Comparison of ENCODE assay signal across 1 cellular context in the genomic region with DNA sequence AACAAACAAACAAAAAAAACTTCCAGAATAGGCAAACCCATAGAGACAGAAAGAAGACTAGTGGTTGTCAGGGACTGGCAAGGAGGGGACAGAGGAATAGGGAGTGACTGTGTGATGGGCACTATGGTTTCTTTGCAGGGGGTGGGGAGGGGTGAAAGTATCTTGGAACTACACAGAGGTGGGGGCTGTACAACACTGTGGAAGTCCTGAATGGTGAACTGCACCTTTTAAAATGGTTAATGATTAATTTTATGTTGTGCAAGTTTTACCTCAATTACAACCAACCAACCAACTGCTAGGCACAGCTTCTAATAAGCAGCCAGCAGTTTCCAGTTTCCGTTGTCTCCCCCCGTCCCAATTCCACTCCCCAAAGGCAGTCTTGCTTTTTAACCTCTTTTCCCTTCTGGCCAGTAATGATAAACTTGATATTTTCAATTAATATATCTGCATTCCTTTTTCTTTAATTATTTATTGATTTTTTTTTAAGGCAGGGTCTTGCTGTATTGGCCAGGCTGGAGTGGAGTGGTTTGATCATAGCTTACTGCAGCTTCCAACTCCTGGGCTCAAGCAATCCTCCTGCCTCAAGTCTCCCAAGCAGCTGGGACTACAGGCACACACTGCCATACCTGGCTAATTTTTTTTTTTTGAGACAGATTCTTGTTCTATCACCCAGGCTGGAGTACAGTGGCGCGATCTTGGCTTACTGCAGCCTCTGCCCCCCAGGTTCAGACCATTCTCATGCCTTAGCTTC.
A peak's percentile ranks its signal among the peaks of the same experiment; 100 is the strongest.
TF ChIP-seq lines count a peak whose summit lies in the region.

No MANE protein-coding gene starts in this region.

TF ChIP-seq in HepG2, 621 proteins besides CTCF, POLR2A, EP300 and RAD21 (continued from another document and continues in another):
- TF ChIP-seq, protein P1, sequence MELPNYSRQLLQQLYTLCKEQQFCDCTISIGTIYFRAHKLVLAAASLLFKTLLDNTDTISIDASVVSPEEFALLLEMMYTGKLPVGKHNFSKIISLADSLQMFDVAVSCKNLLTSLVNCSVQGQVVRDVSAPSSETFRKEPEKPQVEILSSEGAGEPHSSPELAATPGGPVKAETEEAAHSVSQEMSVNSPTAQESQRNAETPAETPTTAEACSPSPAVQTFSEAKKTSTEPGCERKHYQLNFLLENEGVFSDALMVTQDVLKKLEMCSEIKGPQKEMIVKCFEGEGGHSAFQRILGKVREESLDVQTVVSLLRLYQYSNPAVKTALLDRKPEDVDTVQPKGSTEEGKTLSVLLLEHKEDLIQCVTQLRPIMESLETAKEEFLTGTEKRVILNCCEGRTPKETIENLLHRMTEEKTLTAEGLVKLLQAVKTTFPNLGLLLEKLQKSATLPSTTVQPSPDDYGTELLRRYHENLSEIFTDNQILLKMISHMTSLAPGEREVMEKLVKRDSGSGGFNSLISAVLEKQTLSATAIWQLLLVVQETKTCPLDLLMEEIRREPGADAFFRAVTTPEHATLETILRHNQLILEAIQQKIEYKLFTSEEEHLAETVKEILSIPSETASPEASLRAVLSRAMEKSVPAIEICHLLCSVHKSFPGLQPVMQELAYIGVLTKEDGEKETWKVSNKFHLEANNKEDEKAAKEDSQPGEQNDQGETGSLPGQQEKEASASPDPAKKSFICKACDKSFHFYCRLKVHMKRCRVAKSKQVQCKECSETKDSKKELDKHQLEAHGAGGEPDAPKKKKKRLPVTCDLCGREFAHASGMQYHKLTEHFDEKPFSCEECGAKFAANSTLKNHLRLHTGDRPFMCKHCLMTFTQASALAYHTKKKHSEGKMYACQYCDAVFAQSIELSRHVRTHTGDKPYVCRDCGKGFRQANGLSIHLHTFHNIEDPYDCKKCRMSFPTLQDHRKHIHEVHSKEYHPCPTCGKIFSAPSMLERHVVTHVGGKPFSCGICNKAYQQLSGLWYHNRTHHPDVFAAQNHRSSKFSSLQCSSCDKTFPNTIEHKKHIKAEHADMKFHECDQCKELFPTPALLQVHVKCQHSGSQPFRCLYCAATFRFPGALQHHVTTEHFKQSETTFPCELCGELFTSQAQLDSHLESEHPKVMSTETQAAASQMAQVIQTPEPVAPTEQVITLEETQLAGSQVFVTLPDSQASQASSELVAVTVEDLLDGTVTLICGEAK (IDR thresholded peaks at IDR 0.05) = no peak
- TF ChIP-seq, protein P1 (CRISPR knock-in tag; IDR thresholded peaks at IDR 0.05) = no peak
- no peak for TF ChIP-seq ZNF143 (CRISPR knock-in tag; IDR thresholded peaks at IDR 0.05)
- TF ChIP-seq ISX (CRISPR knock-in tag; conservative IDR thresholded peaks at IDR 0.05) = no peak
- no peak for TF ChIP-seq AGO2 (optimal IDR thresholded peaks at IDR 0.05; ENCODE audit: low read depth, low read length)
- no peak for TF ChIP-seq ZNF496 (CRISPR knock-in tag; IDR thresholded peaks at IDR 0.05; ENCODE audit: insufficient replicate concordance)
- TF ChIP-seq FOXA3 (CRISPR knock-in tag; IDR thresholded peaks at IDR 0.05) = peak; percentile 21; the same call in 1 of the 2 replicates
- no peak for TF ChIP-seq XRCC5 (optimal IDR thresholded peaks at IDR 0.05; ENCODE audit: low read length)
- TF ChIP-seq, protein P2, sequence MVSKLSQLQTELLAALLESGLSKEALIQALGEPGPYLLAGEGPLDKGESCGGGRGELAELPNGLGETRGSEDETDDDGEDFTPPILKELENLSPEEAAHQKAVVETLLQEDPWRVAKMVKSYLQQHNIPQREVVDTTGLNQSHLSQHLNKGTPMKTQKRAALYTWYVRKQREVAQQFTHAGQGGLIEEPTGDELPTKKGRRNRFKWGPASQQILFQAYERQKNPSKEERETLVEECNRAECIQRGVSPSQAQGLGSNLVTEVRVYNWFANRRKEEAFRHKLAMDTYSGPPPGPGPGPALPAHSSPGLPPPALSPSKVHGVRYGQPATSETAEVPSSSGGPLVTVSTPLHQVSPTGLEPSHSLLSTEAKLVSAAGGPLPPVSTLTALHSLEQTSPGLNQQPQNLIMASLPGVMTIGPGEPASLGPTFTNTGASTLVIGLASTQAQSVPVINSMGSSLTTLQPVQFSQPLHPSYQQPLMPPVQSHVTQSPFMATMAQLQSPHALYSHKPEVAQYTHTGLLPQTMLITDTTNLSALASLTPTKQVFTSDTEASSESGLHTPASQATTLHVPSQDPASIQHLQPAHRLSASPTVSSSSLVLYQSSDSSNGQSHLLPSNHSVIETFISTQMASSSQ (IDR thresholded peaks at IDR 0.05; ENCODE audit: low read depth) = peak; percentile 94
- TF ChIP-seq, protein P2 (CRISPR knock-in tag; IDR thresholded peaks at IDR 0.05; ENCODE audit: borderline replicate concordance) = peak; percentile 92
- TF ChIP-seq, protein P3, sequence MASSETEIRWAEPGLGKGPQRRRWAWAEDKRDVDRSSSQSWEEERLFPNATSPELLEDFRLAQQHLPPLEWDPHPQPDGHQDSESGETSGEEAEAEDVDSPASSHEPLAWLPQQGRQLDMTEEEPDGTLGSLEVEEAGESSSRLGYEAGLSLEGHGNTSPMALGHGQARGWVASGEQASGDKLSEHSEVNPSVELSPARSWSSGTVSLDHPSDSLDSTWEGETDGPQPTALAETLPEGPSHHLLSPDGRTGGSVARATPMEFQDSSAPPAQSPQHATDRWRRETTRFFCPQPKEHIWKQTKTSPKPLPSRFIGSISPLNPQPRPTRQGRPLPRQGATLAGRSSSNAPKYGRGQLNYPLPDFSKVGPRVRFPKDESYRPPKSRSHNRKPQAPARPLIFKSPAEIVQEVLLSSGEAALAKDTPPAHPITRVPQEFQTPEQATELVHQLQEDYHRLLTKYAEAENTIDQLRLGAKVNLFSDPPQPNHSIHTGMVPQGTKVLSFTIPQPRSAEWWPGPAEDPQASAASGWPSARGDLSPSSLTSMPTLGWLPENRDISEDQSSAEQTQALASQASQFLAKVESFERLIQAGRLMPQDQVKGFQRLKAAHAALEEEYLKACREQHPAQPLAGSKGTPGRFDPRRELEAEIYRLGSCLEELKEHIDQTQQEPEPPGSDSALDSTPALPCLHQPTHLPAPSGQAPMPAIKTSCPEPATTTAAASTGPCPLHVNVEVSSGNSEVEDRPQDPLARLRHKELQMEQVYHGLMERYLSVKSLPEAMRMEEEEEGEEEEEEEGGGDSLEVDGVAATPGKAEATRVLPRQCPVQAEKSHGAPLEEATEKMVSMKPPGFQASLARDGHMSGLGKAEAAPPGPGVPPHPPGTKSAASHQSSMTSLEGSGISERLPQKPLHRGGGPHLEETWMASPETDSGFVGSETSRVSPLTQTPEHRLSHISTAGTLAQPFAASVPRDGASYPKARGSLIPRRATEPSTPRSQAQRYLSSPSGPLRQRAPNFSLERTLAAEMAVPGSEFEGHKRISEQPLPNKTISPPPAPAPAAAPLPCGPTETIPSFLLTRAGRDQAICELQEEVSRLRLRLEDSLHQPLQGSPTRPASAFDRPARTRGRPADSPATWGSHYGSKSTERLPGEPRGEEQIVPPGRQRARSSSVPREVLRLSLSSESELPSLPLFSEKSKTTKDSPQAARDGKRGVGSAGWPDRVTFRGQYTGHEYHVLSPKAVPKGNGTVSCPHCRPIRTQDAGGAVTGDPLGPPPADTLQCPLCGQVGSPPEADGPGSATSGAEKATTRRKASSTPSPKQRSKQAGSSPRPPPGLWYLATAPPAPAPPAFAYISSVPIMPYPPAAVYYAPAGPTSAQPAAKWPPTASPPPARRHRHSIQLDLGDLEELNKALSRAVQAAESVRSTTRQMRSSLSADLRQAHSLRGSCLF (CRISPR knock-in tag; IDR thresholded peaks at IDR 0.05; ENCODE audit: borderline replicate concordance) = no peak
- TF ChIP-seq ZNF124 (CRISPR knock-in tag; IDR thresholded peaks at IDR 0.05) = no peak
- TF ChIP-seq HOXA3 (CRISPR knock-in tag; IDR thresholded peaks at IDR 0.05) = peak; percentile 21; the same call in 1 of the 2 replicates
- TF ChIP-seq, protein P4, sequence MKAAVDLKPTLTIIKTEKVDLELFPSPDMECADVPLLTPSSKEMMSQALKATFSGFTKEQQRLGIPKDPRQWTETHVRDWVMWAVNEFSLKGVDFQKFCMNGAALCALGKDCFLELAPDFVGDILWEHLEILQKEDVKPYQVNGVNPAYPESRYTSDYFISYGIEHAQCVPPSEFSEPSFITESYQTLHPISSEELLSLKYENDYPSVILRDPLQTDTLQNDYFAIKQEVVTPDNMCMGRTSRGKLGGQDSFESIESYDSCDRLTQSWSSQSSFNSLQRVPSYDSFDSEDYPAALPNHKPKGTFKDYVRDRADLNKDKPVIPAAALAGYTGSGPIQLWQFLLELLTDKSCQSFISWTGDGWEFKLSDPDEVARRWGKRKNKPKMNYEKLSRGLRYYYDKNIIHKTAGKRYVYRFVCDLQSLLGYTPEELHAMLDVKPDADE (CRISPR knock-in tag; IDR thresholded peaks at IDR 0.05) = no peak
- no peak for TF ChIP-seq FOXP1 (IDR thresholded peaks at IDR 0.05)
- 0 out of 2 replicates have a peak, but pooled peaks have one; percentile 17 for TF ChIP-seq FOXP1 (CRISPR knock-in tag; IDR thresholded peaks at IDR 0.05)
- TF ChIP-seq ZNF780A (CRISPR knock-in tag; IDR thresholded peaks at IDR 0.05) = no peak
- TF ChIP-seq, protein P5, sequence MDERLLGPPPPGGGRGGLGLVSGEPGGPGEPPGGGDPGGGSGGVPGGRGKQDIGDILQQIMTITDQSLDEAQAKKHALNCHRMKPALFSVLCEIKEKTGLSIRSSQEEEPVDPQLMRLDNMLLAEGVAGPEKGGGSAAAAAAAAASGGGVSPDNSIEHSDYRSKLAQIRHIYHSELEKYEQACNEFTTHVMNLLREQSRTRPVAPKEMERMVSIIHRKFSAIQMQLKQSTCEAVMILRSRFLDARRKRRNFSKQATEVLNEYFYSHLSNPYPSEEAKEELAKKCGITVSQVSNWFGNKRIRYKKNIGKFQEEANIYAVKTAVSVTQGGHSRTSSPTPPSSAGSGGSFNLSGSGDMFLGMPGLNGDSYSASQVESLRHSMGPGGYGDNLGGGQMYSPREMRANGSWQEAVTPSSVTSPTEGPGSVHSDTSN (CRISPR knock-in tag; IDR thresholded peaks at IDR 0.05) = no peak
- TF ChIP-seq, protein P6, sequence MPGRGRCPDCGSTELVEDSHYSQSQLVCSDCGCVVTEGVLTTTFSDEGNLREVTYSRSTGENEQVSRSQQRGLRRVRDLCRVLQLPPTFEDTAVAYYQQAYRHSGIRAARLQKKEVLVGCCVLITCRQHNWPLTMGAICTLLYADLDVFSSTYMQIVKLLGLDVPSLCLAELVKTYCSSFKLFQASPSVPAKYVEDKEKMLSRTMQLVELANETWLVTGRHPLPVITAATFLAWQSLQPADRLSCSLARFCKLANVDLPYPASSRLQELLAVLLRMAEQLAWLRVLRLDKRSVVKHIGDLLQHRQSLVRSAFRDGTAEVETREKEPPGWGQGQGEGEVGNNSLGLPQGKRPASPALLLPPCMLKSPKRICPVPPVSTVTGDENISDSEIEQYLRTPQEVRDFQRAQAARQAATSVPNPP (CRISPR knock-in tag; IDR thresholded peaks at IDR 0.05) = no peak
- TF ChIP-seq, protein P7, sequence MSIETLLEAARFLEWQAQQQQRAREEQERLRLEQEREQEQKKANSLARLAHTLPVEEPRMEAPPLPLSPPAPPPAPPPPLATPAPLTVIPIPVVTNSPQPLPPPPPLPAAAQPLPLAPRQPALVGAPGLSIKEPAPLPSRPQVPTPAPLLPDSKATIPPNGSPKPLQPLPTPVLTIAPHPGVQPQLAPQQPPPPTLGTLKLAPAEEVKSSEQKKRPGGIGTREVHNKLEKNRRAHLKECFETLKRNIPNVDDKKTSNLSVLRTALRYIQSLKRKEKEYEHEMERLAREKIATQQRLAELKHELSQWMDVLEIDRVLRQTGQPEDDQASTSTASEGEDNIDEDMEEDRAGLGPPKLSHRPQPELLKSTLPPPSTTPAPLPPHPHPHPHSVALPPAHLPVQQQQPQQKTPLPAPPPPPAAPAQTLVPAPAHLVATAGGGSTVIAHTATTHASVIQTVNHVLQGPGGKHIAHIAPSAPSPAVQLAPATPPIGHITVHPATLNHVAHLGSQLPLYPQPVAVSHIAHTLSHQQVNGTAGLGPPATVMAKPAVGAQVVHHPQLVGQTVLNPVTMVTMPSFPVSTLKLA (IDR thresholded peaks at IDR 0.05) = no peak
- no peak for TF ChIP-seq FLYWCH1 (CRISPR knock-in tag; IDR thresholded peaks at IDR 0.05)
- TF ChIP-seq, protein P8, sequence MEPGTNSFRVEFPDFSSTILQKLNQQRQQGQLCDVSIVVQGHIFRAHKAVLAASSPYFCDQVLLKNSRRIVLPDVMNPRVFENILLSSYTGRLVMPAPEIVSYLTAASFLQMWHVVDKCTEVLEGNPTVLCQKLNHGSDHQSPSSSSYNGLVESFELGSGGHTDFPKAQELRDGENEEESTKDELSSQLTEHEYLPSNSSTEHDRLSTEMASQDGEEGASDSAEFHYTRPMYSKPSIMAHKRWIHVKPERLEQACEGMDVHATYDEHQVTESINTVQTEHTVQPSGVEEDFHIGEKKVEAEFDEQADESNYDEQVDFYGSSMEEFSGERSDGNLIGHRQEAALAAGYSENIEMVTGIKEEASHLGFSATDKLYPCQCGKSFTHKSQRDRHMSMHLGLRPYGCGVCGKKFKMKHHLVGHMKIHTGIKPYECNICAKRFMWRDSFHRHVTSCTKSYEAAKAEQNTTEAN (CRISPR knock-in tag; conservative IDR thresholded peaks at IDR 0.05) = no peak
- TF ChIP-seq ZNF550 (CRISPR knock-in tag; IDR thresholded peaks at IDR 0.05; ENCODE audit: borderline replicate concordance) = no peak
- no peak for TF ChIP-seq ZNF557 (CRISPR knock-in tag; IDR thresholded peaks at IDR 0.05)
